ENCODE assay signal across 22 cellular contexts in genomic region chr10:103124420-103125096, GRCh38.
DNase-seq lines count a peak whose midpoint lies in the region; ATAC-seq, FAIRE-seq and TF ChIP-seq lines count a peak whose summit lies in the region.
"Had no signal": no experiment of that assay in that cellular context is flagged by ENCODE, and none has a peak within 500 bp of the region (broad histone marks: within the 10 kb centered on the region; RNA-seq: fewer than 3 reads in every experiment).

No MANE protein-coding gene starts in this region.

- intact Hi-C loops in heart left ventricle (cut with DNase I) (no loop called here), PC-9 (cut with micrococcal nuclease; ENCODE audit: unreplicated experiment) (no loop called here)

- H3K4me3 ChIP-seq in cardiac muscle cell (no peak overlapping the region), heart left ventricle (no peak overlapping the region), PC-9 (no peak overlapping the region)
- H3K4me3 ChIP-seq: heart right ventricle, ovary, suprapubic skin had no signal

- BruUV-seq in PC-9 (replicated peaks; lab: Mats Ljungman, UMichigan) = no TSS peak

- no peak overlapping the region for H2AFZ ChIP-seq in PC-9

- H3K4me2 ChIP-seq in PC-9 = no peak overlapping the region

- ATAC-seq in heart left ventricle = no peak
- ATAC-seq in stimulated activated effector memory CD8-positive, alpha-beta T cell treated with anti-CD3 and anti-CD28 coated beads, Interleukin-12 subunit alpha, Interleukin-12 subunit beta, amount 100 ng/mL, for 72 hours = peak; percentile 65
- no peak for ATAC-seq in HG02938 (IDR thresholded peaks at IDR 0.05; ENCODE audit: unreplicated experiment)
- no peak for ATAC-seq in HG03108 (IDR thresholded peaks at IDR 0.05; ENCODE audit: unreplicated experiment)
- ATAC-seq: activated CD4-positive, CD25-positive, alpha-beta regulatory T cell treated with anti-CD3 and anti-CD28 coated beads, Interleukin-2, amount 50 U/mL, for 24 hours; heart right ventricle; right cardiac atrium had no signal

- 0 out of 2 replicates have a peak, but pooled peaks cover 6% of the 10 kb centered on the region for H4K20me1 ChIP-seq in PC-9 (ENCODE audit: insufficient read depth)

- H3K27ac ChIP-seq in cardiac muscle cell (peak overlapping the region; percentile 75), heart left ventricle (no peak overlapping the region), PC-9 (0 out of 2 replicates have a peak overlapping the region, but pooled peaks have one; percentile 6)
- H3K27ac ChIP-seq: C4-2B, ovary, suprapubic skin had no signal

- H3K9me2 ChIP-seq in PC-9 (ENCODE audit: insufficient read depth) = no peaks in the 10 kb centered on the region

- POLR2A ChIA-PET in PC-9 (lab: Charles Lee; ENCODE audit: unreplicated experiment) = interaction anchor here (0.5 to 0.8 kb wide), 4 partner anchors 45 to 997 kb away, joined by 4 to 11 read pairs (median 7); partner anchors contain the start of gene SFR1

- DNase-seq in cardiac muscle cell (ENCODE audit: low read depth in 1 of 2, low spot score in 1 of 2) = no peak
- no peak for DNase-seq in heart left ventricle
- no peak for DNase-seq in PC-9
- DNase-seq in frontal cortex (ENCODE audit: low spot score in 2 of 2) = no peak
- peak in 1 of 2 donors; percentile 62 for DNase-seq in stimulated activated effector memory CD8-positive, alpha-beta T cell treated with anti-CD3 and anti-CD28 coated beads, Interleukin-12 subunit alpha, Interleukin-12 subunit beta, amount 100 ng/mL, for 72 hours (ENCODE audit: low spot score in 2 of 2)
- no peak for DNase-seq in H54 (ENCODE audit: insufficient read length, low spot score)
- DNase-seq: EL, H7, heart right ventricle, NCI-H1417 treated with DMSO at 0.1 percent for 48 hours, NCI-H2107, ovary, right cardiac atrium had no signal

- peaks cover 4% of the 10 kb centered on the region; the same call in 1 of the 2 replicates for H3F3A ChIP-seq in PC-9 (ENCODE audit: insufficient read depth, low read depth)

- WGBS in heart left ventricle, 4 donors = 94 to 98% (median 97%) methylated on average over 4 of the region's 4 CpGs

- peaks cover 15% of the 10 kb centered on the region; the same call in 1 of the 2 replicates for H3K79me2 ChIP-seq in PC-9 (ENCODE audit: low read depth)

- H3K9me3 Mint-ChIP-seq in stimulated activated effector memory CD8-positive, alpha-beta T cell treated with anti-CD3 and anti-CD28 coated beads, Interleukin-12 subunit alpha, Interleukin-12 subunit beta, amount 100 ng/mL, for 72 hours = no peaks in the 10 kb centered on the region
- H3K9me3 Mint-ChIP-seq: IgD-negative memory B cell; natural killer cell treated with Interleukin-12 subunit alpha and Interleukin-12 subunit beta and Interleukin-15 and Interleukin-18, amount 100 ng/mL, for 72 hours; stimulated activated memory B cell treated with anti-CD40 and anti-IgM and Interleukin-4, amounts not matched to agents 10 μg/mL and 1 μg/mL and 100 μg/mL, for 72 hours had no signal

- H3K36me3 ChIP-seq in cardiac muscle cell (no peaks in the 10 kb centered on the region), heart left ventricle (peaks cover 0 to 25% (median 5%) of the 10 kb centered on the region in 9 donors), PC-9 (ENCODE audit: low read depth) (peaks cover 4% of the 10 kb centered on the region; the same call in 1 of the 2 replicates)
- H3K36me3 ChIP-seq: ovary had no signal

- peak; percentile 65 for FAIRE-seq in frontal cortex (lab: Jason Lieb, UNC)
- no peak for FAIRE-seq in H54 (lab: Jason Lieb, UNC)
- FAIRE-seq: endothelial cell of umbilical vein had no signal

- CTCF ChIA-PET in PC-9 (lab: Charles Lee) = interaction anchor here (0.5 kb wide), 1 partner anchor 117 kb away, joined by 8 read pairs; no protein-coding TSS in a partner anchor

- peaks cover 36% of the 10 kb centered on the region for H3K36me3 Mint-ChIP-seq in stimulated activated effector memory CD8-positive, alpha-beta T cell treated with anti-CD3 and anti-CD28 coated beads, Interleukin-12 subunit alpha, Interleukin-12 subunit beta, amount 100 ng/mL, for 72 hours
- H3K36me3 Mint-ChIP-seq: natural killer cell treated with Interleukin-12 subunit alpha and Interleukin-12 subunit beta and Interleukin-15 and Interleukin-18, amount 100 ng/mL, for 72 hours had no signal

- TF ChIP-seq CTCF in cardiac muscle cell (IDR thresholded peaks at IDR 0.05; ENCODE audit: low read depth, low read length) = no peak
- no peak for TF ChIP-seq CTCF in heart left ventricle (IDR thresholded peaks at IDR 0.05)
- no peak for TF ChIP-seq CTCF in PC-9 (conservative IDR thresholded peaks at IDR 0.05)

- H3K27me3 ChIP-seq in cardiac muscle cell (no peaks in the 10 kb centered on the region), heart left ventricle (no peaks in the 10 kb centered on the region), PC-9 (ENCODE audit: insufficient read depth, low read depth) (no peaks in the 10 kb centered on the region)
- H3K27me3 ChIP-seq: heart right ventricle, ovary, suprapubic skin had no signal

- H3K4me3 Mint-ChIP-seq in stimulated activated effector memory CD8-positive, alpha-beta T cell treated with anti-CD3 and anti-CD28 coated beads, Interleukin-12 subunit alpha, Interleukin-12 subunit beta, amount 100 ng/mL, for 72 hours = no peak overlapping the region
- H3K4me3 Mint-ChIP-seq: IgD-negative memory B cell; natural killer cell treated with Interleukin-12 subunit alpha and Interleukin-12 subunit beta and Interleukin-15 and Interleukin-18, amount 100 ng/mL, for 72 hours; stimulated activated memory B cell treated with anti-CD40 and anti-IgM and Interleukin-4, amounts not matched to agents 10 μg/mL and 1 μg/mL and 100 μg/mL, for 72 hours had no signal

- no peak overlapping the region for H3K27ac Mint-ChIP-seq in stimulated activated effector memory CD8-positive, alpha-beta T cell treated with anti-CD3 and anti-CD28 coated beads, Interleukin-12 subunit alpha, Interleukin-12 subunit beta, amount 100 ng/mL, for 72 hours
- H3K27ac Mint-ChIP-seq: IgD-negative memory B cell; natural killer cell treated with Interleukin-12 subunit alpha and Interleukin-12 subunit beta and Interleukin-15 and Interleukin-18, amount 100 ng/mL, for 72 hours; stimulated activated memory B cell treated with anti-CD40 and anti-IgM and Interleukin-4, amounts not matched to agents 10 μg/mL and 1 μg/mL and 100 μg/mL, for 72 hours had no signal

- no peaks in the 10 kb centered on the region for H3K9me3 ChIP-seq in cardiac muscle cell (ENCODE audit: low read depth)
- no peaks in the 10 kb centered on the region for H3K9me3 ChIP-seq in heart left ventricle
- no peaks in the 10 kb centered on the region for H3K9me3 ChIP-seq in PC-9 (ENCODE audit: insufficient read depth, low read depth)
- H3K9me3 ChIP-seq: heart right ventricle, ovary, suprapubic skin had no signal

- no peak for TF ChIP-seq POLR2A in heart left ventricle (IDR thresholded peaks at IDR 0.05)
- no peak for TF ChIP-seq POLR2A in H54 (IDR thresholded peaks at IDR 0.05; ENCODE audit: low read depth, low read length)

- peaks cover 14% of the 10 kb centered on the region for H3K4me1 Mint-ChIP-seq in stimulated activated effector memory CD8-positive, alpha-beta T cell treated with anti-CD3 and anti-CD28 coated beads, Interleukin-12 subunit alpha, Interleukin-12 subunit beta, amount 100 ng/mL, for 72 hours

- H3K4me1 ChIP-seq in cardiac muscle cell (ENCODE audit: low read depth) (peaks cover 13% of the 10 kb centered on the region), heart left ventricle (peaks cover 10 to 62% (median 47%) of the 10 kb centered on the region in 12 donors), PC-9 (replicated peaks; ENCODE audit: insufficient read depth) (no peaks in the 10 kb centered on the region)

Comparison
In these comparisons a context has a peak if more than half of its experiments do, and no peak if none do; other contexts are left out.
1. H3K27ac ChIP-seq: peak in cardiac muscle cell (single experiment) and PC-9 (single experiment); none in heart left ventricle (0 of 12).